ENCODE assay signal across 20 cellular contexts in genomic region chr9:129432671-129433154, GRCh38.
DNase-seq lines count a peak whose midpoint lies in the region; ATAC-seq and TF ChIP-seq lines count a peak whose summit lies in the region.
"Had no signal": no experiment of that assay in that cellular context is flagged by ENCODE, and none has a peak within 500 bp of the region (broad histone marks: within the 10 kb centered on the region; RNA-seq: fewer than 3 reads in every experiment).

No MANE protein-coding gene starts in this region.

- H3K4me3 ChIP-seq in neuron (ENCODE audit: low read length) = no peak overlapping the region
- H3K4me3 ChIP-seq: hepatocyte, smooth muscle cell had no signal

- no peaks in the 10 kb centered on the region for H3K36me3 Mint-ChIP-seq in endothelial cell (ENCODE audit: low read depth, unreplicated experiment)
- H3K36me3 Mint-ChIP-seq: activated naive CD4-positive, alpha-beta T cell treated with anti-CD3 and anti-CD28 coated beads, Interleukin-2, amount 10 ng/mL, durations not matched to agents 7 days and 5 days had no signal

- peaks cover 10% of the 10 kb centered on the region for H3K4me1 Mint-ChIP-seq in endothelial cell (ENCODE audit: unreplicated experiment)

- H3K9me3 Mint-ChIP-seq in endothelial cell (ENCODE audit: unreplicated experiment) = no peaks in the 10 kb centered on the region
- H3K9me3 Mint-ChIP-seq: activated naive CD4-positive, alpha-beta T cell treated with anti-CD3 and anti-CD28 coated beads, Interleukin-2, amount 10 ng/mL, durations not matched to agents 7 days and 5 days had no signal

- no peak for ATAC-seq in GM21619 (IDR thresholded peaks at IDR 0.05; ENCODE audit: unreplicated experiment)
- no peak for ATAC-seq in stimulated activated naive CD8-positive, alpha-beta T cell treated with anti-CD3 and anti-CD28 coated beads, Interleukin-15, Interleukin-2, amounts not matched to agents 100 U/mL and 50 U/mL, for 24 hours

- no peak overlapping the region for H3K4me3 Mint-ChIP-seq in endothelial cell (ENCODE audit: unreplicated experiment)
- H3K4me3 Mint-ChIP-seq: activated naive CD4-positive, alpha-beta T cell treated with anti-CD3 and anti-CD28 coated beads, Interleukin-2, amount 10 ng/mL, durations not matched to agents 7 days and 5 days had no signal

- H2AFZ ChIP-seq in neuron (ENCODE audit: low read depth, low read length) = peak overlapping the region; percentile 7
- H2AFZ ChIP-seq: hepatocyte had no signal

- H3K27me3 ChIP-seq in neuron (ENCODE audit: insufficient read depth, low read length) = no peaks in the 10 kb centered on the region
- H3K27me3 ChIP-seq: brain microvascular endothelial cell had no signal

- H3K4me1 ChIP-seq in neuron (ENCODE audit: insufficient read depth, low read length) = peaks cover 31% of the 10 kb centered on the region

- TF ChIP-seq CTCF in C4-2B (conservative IDR thresholded peaks at IDR 0.05) (no peak), endothelial cell (IDR thresholded peaks at IDR 0.05; ENCODE audit: unreplicated experiment) (no peak)

- H3K27ac ChIP-seq in C4-2B = peak overlapping the region; percentile 0; the same call in 1 of the 2 replicates
- H3K27ac ChIP-seq: brain microvascular endothelial cell, hepatocyte had no signal

- DNase-seq in NCI-H2171 treated with DMSO at 0.1 percent for 48 hours (lab: John Stamatoyannopoulos, UW) = peak; percentile 77
- no peak for DNase-seq in endothelial cell (ENCODE audit: low spot score)
- DNase-seq in activated naive CD4-positive, alpha-beta T cell treated with Interleukin-2 at 50 U/mL for 16 hours = no peak
- DNase-seq in GM03348 (ENCODE audit: low spot score) = no peak
- DNase-seq in stimulated activated naive CD8-positive, alpha-beta T cell treated with anti-CD3 and anti-CD28 coated beads, Interleukin-15, Interleukin-2, amounts not matched to agents 100 U/mL and 50 U/mL, for 24 hours = no peak
- DNase-seq: activated CD4-positive, alpha-beta T cell treated with anti-CD3 and anti-CD28 coated beads for 48 hours; activated naive CD4-positive, alpha-beta T cell treated with anti-CD3 and anti-CD28 coated beads, Interleukin-2, amount 10 ng/mL, durations not matched to agents 7 days and 5 days; activated T-cell treated with anti-CD3 and anti-CD28 coated beads for 4 hours; AML-193; brain microvascular endothelial cell; effector CD4-positive, alpha-beta T cell; KBM-7; NCI-H1105; NCI-H2107; NCI-H748 treated with DMSO at 0.1 percent for 48 hours had no signal

- H3K27me3 Mint-ChIP-seq in endothelial cell (ENCODE audit: unreplicated experiment) = peaks cover 14% of the 10 kb centered on the region

- no peaks in the 10 kb centered on the region for H3K9me3 ChIP-seq in neuron (ENCODE audit: low read length)

- H3K27ac Mint-ChIP-seq in endothelial cell (ENCODE audit: unreplicated experiment) = peak overlapping the region; percentile 34
- H3K27ac Mint-ChIP-seq: activated naive CD4-positive, alpha-beta T cell treated with anti-CD3 and anti-CD28 coated beads, Interleukin-2, amount 10 ng/mL, durations not matched to agents 7 days and 5 days had no signal

- no peaks in the 10 kb centered on the region for H3K36me3 ChIP-seq in neuron (ENCODE audit: insufficient read depth, low read length)
- H3K36me3 ChIP-seq: brain microvascular endothelial cell had no signal
